In the genomic region with DNA sequence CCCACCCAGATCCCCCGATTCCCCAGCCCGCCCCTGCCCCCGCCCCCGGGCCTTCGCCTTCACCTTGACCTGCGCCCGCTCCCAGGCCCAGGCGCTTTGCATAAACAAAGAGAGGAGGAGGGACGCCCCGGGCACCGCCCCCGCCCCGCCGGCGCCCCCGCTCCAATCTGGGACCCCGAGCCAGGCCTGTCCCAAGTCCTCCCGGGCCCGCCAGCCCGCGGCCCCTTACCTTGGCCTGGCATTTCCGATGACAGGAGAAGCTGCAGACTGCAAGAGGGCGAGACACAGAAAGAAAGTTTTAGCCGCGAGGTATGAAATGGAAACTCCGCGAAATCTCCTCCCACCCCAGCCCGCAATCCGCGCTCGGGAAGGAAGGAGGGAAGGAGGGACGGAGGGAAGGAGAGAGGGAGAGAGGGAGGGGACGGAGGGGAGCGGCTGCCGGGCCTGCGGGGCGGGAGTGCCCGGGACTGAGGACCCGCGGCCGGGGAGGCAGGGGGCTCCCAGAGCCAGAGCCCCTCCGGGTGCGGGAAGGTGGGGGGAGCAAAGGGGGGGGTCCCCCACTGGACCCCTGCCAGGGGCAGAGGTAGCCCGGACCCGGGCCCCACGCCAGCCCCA, we compare ENCODE assay signal across 9 cellular contexts. TPM values are rescaled to one million over a fixed set of nuclear protein-coding genes. Genes with fewer than 3 reads are reported as not detected.
DNase-seq lines count a peak whose midpoint lies in the region; ATAC-seq, FAIRE-seq and TF ChIP-seq lines count a peak whose summit lies in the region.
"Had no signal": no experiment of that assay in that cellular context is flagged by ENCODE, and none has a peak within 500 bp of the region (broad histone marks: within the 10 kb centered on the region; RNA-seq: fewer than 3 reads in every experiment).

No MANE protein-coding gene starts in this region.

- intact Hi-C loops in MCF 10A (cut with micrococcal nuclease) (no loop called here), posterior vena cava (cut with DNase I) (loop anchor here in 1 of 2 donors (5.0 kb wide), 1 partner anchor 36 kb away; no protein-coding TSS in a partner anchor)

- peak; percentile 96 for DNase-seq in H7
- no peak for DNase-seq in MCF 10A (ENCODE audit: unreplicated experiment)
- DNase-seq in posterior vena cava (ENCODE audit: low spot score): peak; percentile 82
- DNase-seq in activated T-cell treated with anti-CD3 and anti-CD28 coated beads, Interleukin-2, amount 50 U/mL, for 24 hours: no peak
- DNase-seq in GM12892 (ENCODE audit: insufficient read length): no peak

- no peaks in the 10 kb centered on the region for H3K27me3 Mint-ChIP-seq in MCF 10A (ENCODE audit: insufficient read depth, unreplicated experiment)
- peaks cover 14% of the 10 kb centered on the region for H3K27me3 Mint-ChIP-seq in activated T-cell treated with anti-CD3 and anti-CD28 coated beads, Interleukin-2, amount 50 U/mL, for 24 hours

- no peaks in the 10 kb centered on the region for H3K36me3 Mint-ChIP-seq in MCF 10A (ENCODE audit: insufficient read depth, unreplicated experiment)
- H3K36me3 Mint-ChIP-seq in activated T-cell treated with anti-CD3 and anti-CD28 coated beads, Interleukin-2, amount 50 U/mL, for 24 hours (ENCODE audit: low read depth): no peaks in the 10 kb centered on the region

- H3K4me1 ChIP-seq in iPS-15b (ENCODE audit: control insufficient read depth, insufficient read depth, low read length): peaks cover 7% of the 10 kb centered on the region

- no peaks in the 10 kb centered on the region for H3K9me3 Mint-ChIP-seq in MCF 10A (ENCODE audit: unreplicated experiment)
- H3K9me3 Mint-ChIP-seq in activated T-cell treated with anti-CD3 and anti-CD28 coated beads, Interleukin-2, amount 50 U/mL, for 24 hours: no peaks in the 10 kb centered on the region

- H3K36me3 ChIP-seq in H7 (replicated peaks; ENCODE audit: control insufficient read depth, insufficient read depth, low read length) (no peaks in the 10 kb centered on the region), iPS-15b (ENCODE audit: control insufficient read depth, insufficient read depth, low read length) (no peaks in the 10 kb centered on the region)

- no peak overlapping the region for H3K9ac ChIP-seq in iPS-15b (ENCODE audit: low read depth, low read length)

- CTCF ChIA-PET in MCF 10A (lab: Yijun Ruan, JAX): interaction anchor here (0.6 to 2.6 kb wide), 3 partner anchors 11 to 196 kb away, joined by 5 to 10 read pairs (median 7); no protein-coding TSS in a partner anchor

- no peak for TF ChIP-seq CTCF in MCF 10A (IDR thresholded peaks at IDR 0.05; ENCODE audit: unreplicated experiment)

- BruUV-seq in MCF 10A (replicated peaks; lab: Mats Ljungman, UMichigan): no TSS peak

- H3K27ac Mint-ChIP-seq in MCF 10A (ENCODE audit: low read depth, unreplicated experiment): no peak overlapping the region
- H3K27ac Mint-ChIP-seq in activated T-cell treated with anti-CD3 and anti-CD28 coated beads, Interleukin-2, amount 50 U/mL, for 24 hours: no peak overlapping the region

- H3K4me3 Mint-ChIP-seq in MCF 10A (ENCODE audit: unreplicated experiment): peak overlapping the region; percentile 49
- no peak overlapping the region for H3K4me3 Mint-ChIP-seq in activated T-cell treated with anti-CD3 and anti-CD28 coated beads, Interleukin-2, amount 50 U/mL, for 24 hours

- H3K4me3 ChIP-seq in H7 (ENCODE audit: insufficient read depth, low read depth, low read length): peak overlapping the region; percentile 46
- H3K4me3 ChIP-seq in iPS-15b (ENCODE audit: low read depth, low read length): peak overlapping the region; percentile 67

- H3K4me1 Mint-ChIP-seq in MCF 10A (ENCODE audit: insufficient read depth, unreplicated experiment): no peaks in the 10 kb centered on the region
- H3K4me1 Mint-ChIP-seq in activated T-cell treated with anti-CD3 and anti-CD28 coated beads, Interleukin-2, amount 50 U/mL, for 24 hours (ENCODE audit: low read depth): no peaks in the 10 kb centered on the region

- POLR2A ChIA-PET in MCF 10A (lab: Yijun Ruan, JAX): no interaction called here

- H3K27me3 ChIP-seq in H7 (ENCODE audit: control insufficient read depth, insufficient read depth, low read length) (peaks cover 8% of the 10 kb centered on the region), iPS-15b (ENCODE audit: control insufficient read depth, insufficient read depth, low read length) (peaks cover 21% of the 10 kb centered on the region)

- no peaks in the 10 kb centered on the region for H3K9me3 ChIP-seq in iPS-15b (ENCODE audit: control insufficient read depth, insufficient read depth, low read length)

- no peak for FAIRE-seq in GM12892 (lab: Jason Lieb, UNC)
- FAIRE-seq: GM18507 had no signal

- no peak for TF ChIP-seq POLR2A in GM12892 (IDR thresholded peaks at IDR 0.05; ENCODE audit: low read depth, low read length)

- ATAC-seq in GM18907 (IDR thresholded peaks at IDR 0.05; ENCODE audit: unreplicated experiment) (no peak), HG03045 (IDR thresholded peaks at IDR 0.05; ENCODE audit: unreplicated experiment) (no peak)

RNA-seq across cellular contexts. Expression of a gene that starts 24.2 kb away (rescaled TPM):
- 3.1 and 3.8 TPM in 2 replicates for total RNA-seq in H7 (2014; rRNA removed; shearing (Covaris generic))
- total RNA-seq in MCF 10A (2022) (2.9 and 3.3 TPM in 2 replicates), posterior vena cava (1,000 to 10,000 TPM; 1,255 to 1,508 TPM)
- 1.6 TPM for polyA plus RNA-seq in GM12892 (2012; ENCODE audit: missing spikeins)

Comparison
In these comparisons a context has a peak if more than half of its experiments do, and no peak if none do; other contexts are left out.
1. DNase-seq: peak in H7 (single experiment) and posterior vena cava (single experiment); none in MCF 10A (single experiment), activated T-cell treated with anti-CD3 and anti-CD28 coated beads, Interleukin-2, amount 50 U/mL, for 24 hours (single experiment) and GM12892 (single experiment).
2. RNA of a gene that starts 24.2 kb away (total RNA-seq): 1,255 to 1,508 TPM in posterior vena cava; 2.9 to 3.3 TPM in MCF 10A and 3.1 to 3.8 TPM in H7; every median in the first group is over 100 times any median in the second.